Comparison of ENCODE assay signal across 20 cellular contexts in genomic region chr2:38671303-38671702, GRCh38. TPM values are rescaled to one million over a fixed set of nuclear protein-coding genes. Genes with fewer than 3 reads are reported as not detected.
DNase-seq lines count a peak whose midpoint lies in the region; ATAC-seq and TF ChIP-seq lines count a peak whose summit lies in the region.
"Had no signal": no experiment of that assay in that cellular context is flagged by ENCODE, and none has a peak within 500 bp of the region (broad histone marks: within the 10 kb centered on the region; RNA-seq: fewer than 3 reads in every experiment).

No MANE protein-coding gene starts in this region.

- no peaks in the 10 kb centered on the region for H3K27me3 Mint-ChIP-seq in activated CD4-positive, alpha-beta T cell treated with anti-CD3 and anti-CD28 coated beads, Interleukin-2, amount 10 ng/mL, durations not matched to agents 24 days and 14 days
- H3K27me3 Mint-ChIP-seq in CD4-positive, alpha-beta T cell, result no peaks in the 10 kb centered on the region
- no peaks in the 10 kb centered on the region for H3K27me3 Mint-ChIP-seq in activated CD4-positive, alpha-beta memory T cell treated with anti-CD3 and anti-CD28 coated beads, Interleukin-2, amount 10 ng/mL, durations not matched to agents 7 days and 5 days
- no peaks in the 10 kb centered on the region for H3K27me3 Mint-ChIP-seq in naive thymus-derived CD4-positive, alpha-beta T cell

- peaks cover 56% of the 10 kb centered on the region for H3K36me3 Mint-ChIP-seq in activated CD4-positive, alpha-beta T cell treated with anti-CD3 and anti-CD28 coated beads, Interleukin-2, amount 10 ng/mL, durations not matched to agents 24 days and 14 days (ENCODE audit: low read depth)
- H3K36me3 Mint-ChIP-seq in CD4-positive, alpha-beta T cell (ENCODE audit: low read depth), result peaks cover 37% of the 10 kb centered on the region
- H3K36me3 Mint-ChIP-seq in activated CD4-positive, alpha-beta memory T cell treated with anti-CD3 and anti-CD28 coated beads, Interleukin-2, amount 10 ng/mL, durations not matched to agents 7 days and 5 days (ENCODE audit: low read depth), result peaks cover 81% of the 10 kb centered on the region
- peaks cover 0 to 47% (median 18%) of the 10 kb centered on the region in 5 donors for H3K36me3 Mint-ChIP-seq in naive thymus-derived CD4-positive, alpha-beta T cell

- H3K27ac ChIP-seq in CD4-positive, alpha-beta T cell (ENCODE audit: low read depth, low read length), result no peak overlapping the region
- no peak overlapping the region for H3K27ac ChIP-seq in naive thymus-derived CD4-positive, alpha-beta T cell (ENCODE audit: low read depth, low read length)
- H3K27ac ChIP-seq: A549, breast epithelium, coronary artery, heart left ventricle, left ventricle myocardium inferior, SJSA1 had no signal

- POLR2A ChIA-PET in CD4-positive, alpha-beta T cell (lab: Charles Lee), result interaction anchor here (0.9 to 2.2 kb wide), 5 partner anchors 11 to 80 kb away, joined by 3 to 12 read pairs (median 8); partner anchors contain the start of genes HNRNPLL and SRSF7
- POLR2A ChIA-PET in activated CD4-positive, alpha-beta memory T cell treated with anti-CD3 and anti-CD28 coated beads, Interleukin-2, amount 10 ng/mL, durations not matched to agents 7 days and 5 days (lab: Charles Lee), result interaction anchor here (0.8 to 4.8 kb wide), 6 partner anchors 11 to 80 kb away, joined by 3 to 98 read pairs (median 18); partner anchors contain the start of genes HNRNPLL and SRSF7
- POLR2A ChIA-PET in naive thymus-derived CD4-positive, alpha-beta T cell (lab: Charles Lee), result interaction anchor here (1.2 kb wide), 1 partner anchor 19 kb away, joined by 3 read pairs; no protein-coding TSS in a partner anchor

- no peak for DNase-seq in activated CD4-positive, alpha-beta T cell treated with anti-CD3 and anti-CD28 coated beads, Interleukin-2, amount 10 ng/mL, durations not matched to agents 24 days and 14 days
- DNase-seq in activated CD4-positive, alpha-beta T cell treated with anti-CD3 and anti-CD28 coated beads, Interleukin-2, amount 50 U/mL, for 4 hours, result no peak
- DNase-seq in CD4-positive, alpha-beta T cell, result no peak
- DNase-seq in activated CD4-positive, alpha-beta memory T cell treated with anti-CD3 and anti-CD28 coated beads, Interleukin-2, amount 10 ng/mL, durations not matched to agents 7 days and 5 days, result no peak
- no peak for DNase-seq in naive thymus-derived CD4-positive, alpha-beta T cell
- DNase-seq in amygdala (lab: John Stamatoyannopoulos, UW), result no peak
- DNase-seq in NCI-H2196 (lab: John Stamatoyannopoulos, UW; ENCODE audit: unreplicated experiment), result no peak
- DNase-seq in hippocampal formation (lab: John Stamatoyannopoulos, UW), result no peak
- DNase-seq: activated CD8-positive, alpha-beta memory T cell treated with anti-CD3 and anti-CD28 coated beads, Interleukin-2, amount 50 U/mL, for 4 hours; heart left ventricle; left ventricle myocardium inferior; NCI-H1105; NCI-H2029 treated with DMSO at 0.1 percent for 48 hours; stimulated activated CD4-positive, alpha-beta T cell treated with anti-CD3 and anti-CD28 coated beads, Interleukin-4, amount 100 ng/mL, for 1 hour; T1000 had no signal

- no peaks in the 10 kb centered on the region for H3K9me3 ChIP-seq in CD4-positive, alpha-beta T cell (ENCODE audit: control insufficient read depth, low read length)
- H3K9me3 ChIP-seq in naive thymus-derived CD4-positive, alpha-beta T cell (ENCODE audit: control insufficient read depth in 2 of 3, low read length in 3 of 3), result no peaks in the 10 kb centered on the region
- H3K9me3 ChIP-seq: A549, breast epithelium, heart left ventricle, left ventricle myocardium inferior, SJSA1 had no signal

- no peak for TF ChIP-seq CTCF in CD4-positive, alpha-beta T cell (IDR thresholded peaks at IDR 0.05)

- peaks cover 0 to 6% (median 4%) of the 10 kb centered on the region in 3 experiments for H3K36me3 ChIP-seq in naive thymus-derived CD4-positive, alpha-beta T cell (ENCODE audit: control insufficient read depth in 2 of 3, insufficient read depth in 3 of 3, low read length in 3 of 3)
- H3K36me3 ChIP-seq: breast epithelium had no signal

- peak overlapping the region; percentile 83 for H3K27ac Mint-ChIP-seq in activated CD4-positive, alpha-beta T cell treated with anti-CD3 and anti-CD28 coated beads, Interleukin-2, amount 10 ng/mL, durations not matched to agents 24 days and 14 days
- peak overlapping the region; percentile 61 for H3K27ac Mint-ChIP-seq in CD4-positive, alpha-beta T cell
- H3K27ac Mint-ChIP-seq in activated CD4-positive, alpha-beta memory T cell treated with anti-CD3 and anti-CD28 coated beads, Interleukin-2, amount 10 ng/mL, durations not matched to agents 7 days and 5 days, result peak overlapping the region; percentile 63
- H3K27ac Mint-ChIP-seq in naive thymus-derived CD4-positive, alpha-beta T cell, result peak overlapping the region in 8 of 9 donors; percentile 12 to 82 (median 64)

- peak overlapping the region; percentile 20 for H3K4me3 Mint-ChIP-seq in activated CD4-positive, alpha-beta T cell treated with anti-CD3 and anti-CD28 coated beads, Interleukin-2, amount 10 ng/mL, durations not matched to agents 24 days and 14 days
- peak overlapping the region; percentile 59 for H3K4me3 Mint-ChIP-seq in CD4-positive, alpha-beta T cell
- H3K4me3 Mint-ChIP-seq in activated CD4-positive, alpha-beta memory T cell treated with anti-CD3 and anti-CD28 coated beads, Interleukin-2, amount 10 ng/mL, durations not matched to agents 7 days and 5 days, result peak overlapping the region; percentile 47
- peak overlapping the region in 1 of 10 donors; percentile 40 for H3K4me3 Mint-ChIP-seq in naive thymus-derived CD4-positive, alpha-beta T cell

- no peak overlapping the region for H3K4me3 ChIP-seq in naive thymus-derived CD4-positive, alpha-beta T cell (ENCODE audit: low read length)
- H3K4me3 ChIP-seq: A549, breast epithelium, coronary artery, heart left ventricle, left ventricle myocardium inferior, SJSA1 had no signal

- H3K27me3 ChIP-seq in CD4-positive, alpha-beta T cell (ENCODE audit: control insufficient read depth, insufficient read depth, low read length), result no peaks in the 10 kb centered on the region
- no peaks in the 10 kb centered on the region for H3K27me3 ChIP-seq in naive thymus-derived CD4-positive, alpha-beta T cell (ENCODE audit: control insufficient read depth in 2 of 2, insufficient read depth in 2 of 2, low read length in 2 of 2)
- H3K27me3 ChIP-seq: breast epithelium, heart left ventricle, SJSA1 had no signal

- no peak for ATAC-seq in CD4-positive, alpha-beta T cell (ENCODE audit: poor library complexity)
- ATAC-seq in naive thymus-derived CD4-positive, alpha-beta T cell, result no peak
- ATAC-seq: A549, HCT116, heart left ventricle had no signal

- no peaks in the 10 kb centered on the region for H3K9me3 Mint-ChIP-seq in activated CD4-positive, alpha-beta T cell treated with anti-CD3 and anti-CD28 coated beads, Interleukin-2, amount 10 ng/mL, durations not matched to agents 24 days and 14 days
- H3K9me3 Mint-ChIP-seq in CD4-positive, alpha-beta T cell, result no peaks in the 10 kb centered on the region
- H3K9me3 Mint-ChIP-seq in activated CD4-positive, alpha-beta memory T cell treated with anti-CD3 and anti-CD28 coated beads, Interleukin-2, amount 10 ng/mL, durations not matched to agents 7 days and 5 days, result no peaks in the 10 kb centered on the region
- H3K9me3 Mint-ChIP-seq in naive thymus-derived CD4-positive, alpha-beta T cell, result no peaks in the 10 kb centered on the region

- peaks cover 57% of the 10 kb centered on the region for H3K4me1 Mint-ChIP-seq in activated CD4-positive, alpha-beta T cell treated with anti-CD3 and anti-CD28 coated beads, Interleukin-2, amount 10 ng/mL, durations not matched to agents 24 days and 14 days
- H3K4me1 Mint-ChIP-seq in CD4-positive, alpha-beta T cell (ENCODE audit: low read depth), result peaks cover 71% of the 10 kb centered on the region
- H3K4me1 Mint-ChIP-seq in activated CD4-positive, alpha-beta memory T cell treated with anti-CD3 and anti-CD28 coated beads, Interleukin-2, amount 10 ng/mL, durations not matched to agents 7 days and 5 days, result peaks cover 73% of the 10 kb centered on the region
- peaks cover 35 to 79% (median 56%) of the 10 kb centered on the region in 7 donors for H3K4me1 Mint-ChIP-seq in naive thymus-derived CD4-positive, alpha-beta T cell

- CTCF ChIA-PET in CD4-positive, alpha-beta T cell (lab: Charles Lee), result interaction anchor here (0.7 to 3.3 kb wide), 3 partner anchors 11 to 68 kb away, joined by 3 to 15 read pairs (median 4); no protein-coding TSS in a partner anchor
- CTCF ChIA-PET in activated CD4-positive, alpha-beta memory T cell treated with anti-CD3 and anti-CD28 coated beads, Interleukin-2, amount 10 ng/mL, durations not matched to agents 7 days and 5 days (lab: Charles Lee), result interaction anchor here (0.9 to 3.2 kb wide), 5 partner anchors 10 to 90 kb away, joined by 3 to 18 read pairs (median 11); partner anchors contain the start of gene HNRNPLL
- CTCF ChIA-PET in naive thymus-derived CD4-positive, alpha-beta T cell (lab: Charles Lee), result interaction anchor here (1.6 kb wide), 1 partner anchor 68 kb away, joined by 5 read pairs; the partner anchor contains the start of gene HNRNPLL

- intact Hi-C loops in activated CD4-positive, alpha-beta T cell treated with anti-CD3 and anti-CD28 coated beads, Interleukin-2, amount 10 ng/mL, durations not matched to agents 24 days and 14 days (cut with micrococcal nuclease), result no loop called here
- intact Hi-C loops in CD4-positive, alpha-beta T cell (cut with DNase I, micrococcal nuclease), result no loop called here
- intact Hi-C loops in naive thymus-derived CD4-positive, alpha-beta T cell (cut with micrococcal nuclease), result no loop called here

- H3K4me1 ChIP-seq in naive thymus-derived CD4-positive, alpha-beta T cell (ENCODE audit: control insufficient read depth in 2 of 2, insufficient read depth in 2 of 2, low read length in 2 of 2), result peaks cover 9 to 44% of the 10 kb centered on the region in 2 donors
- H3K4me1 ChIP-seq: breast epithelium had no signal

RNA-seq across cellular contexts. Expression of gene GALM, which starts 5.4 kb away (rescaled TPM):
- total RNA-seq in activated CD4-positive, alpha-beta T cell treated with anti-CD3 and anti-CD28 coated beads, Interleukin-2, amount 10 ng/mL, durations not matched to agents 24 days and 14 days, result 56.0 and 57.4 TPM in 2 replicates
- 1 to 10 TPM; 5.9 to 7.0 TPM for total RNA-seq in CD4-positive, alpha-beta T cell
- total RNA-seq in activated CD4-positive, alpha-beta memory T cell treated with anti-CD3 and anti-CD28 coated beads, Interleukin-2, amount 10 ng/mL, durations not matched to agents 7 days and 5 days, result 10 to 100 TPM; 94.7 to 97.4 TPM
- total RNA-seq in naive thymus-derived CD4-positive, alpha-beta T cell, result 10 to 100 TPM in 4 of 5 experiments, 1 to 10 TPM in 1; 4.3 to 52.5 (median 14.4) TPM
- 10 to 100 TPM; 14.7 to 17.5 TPM for polyA plus RNA-seq in naive thymus-derived CD4-positive, alpha-beta T cell
